ENCODE assay signal across 8 cellular contexts in the genomic region with DNA sequence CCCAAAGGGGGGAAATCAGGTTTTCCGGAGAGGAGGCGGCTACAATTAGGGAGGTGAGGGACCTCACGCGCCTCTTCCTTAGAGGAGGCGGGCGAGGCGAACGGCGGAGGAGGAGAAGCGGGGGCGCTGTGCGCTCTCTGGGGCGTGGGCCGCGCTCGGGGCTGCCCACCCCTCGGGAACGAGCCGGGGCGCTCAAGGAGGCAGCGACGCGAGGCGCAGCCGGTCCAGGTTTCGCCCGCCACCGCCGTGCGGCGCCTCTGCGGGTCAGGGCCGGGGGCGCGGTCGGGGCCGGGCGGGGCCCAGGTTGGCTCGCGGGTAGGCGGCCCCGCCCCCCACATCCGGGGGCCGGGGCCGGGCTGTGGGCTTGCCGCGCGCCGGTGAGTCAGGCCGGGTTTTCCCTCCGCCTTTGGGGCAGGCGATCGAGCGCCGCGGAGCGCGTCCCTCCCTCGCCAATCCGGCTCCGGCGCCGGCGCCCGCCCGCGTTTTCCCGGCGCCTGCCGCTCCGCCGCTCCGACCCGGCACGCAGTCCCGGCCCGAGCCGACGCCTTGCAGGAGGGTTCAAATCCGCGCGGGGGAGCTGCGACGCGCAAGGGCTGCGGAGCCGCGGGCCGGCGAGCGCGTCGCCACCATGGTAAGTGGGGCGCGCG. TPM values are rescaled to one million over a fixed set of nuclear protein-coding genes. Genes with fewer than 3 reads are reported as not detected.
DNase-seq lines count a peak whose midpoint lies in the region; ATAC-seq and TF ChIP-seq lines count a peak whose summit lies in the region.

Gene N4BP3, plus strand, starts transcription at position 392 of the 647 bp plus-strand sequence. CDS start 6,052 bp downstream, outside the sequence.

- dilution Hi-C loops in mammary epithelial cell (cut with HindIII; ENCODE audit: low sequenced_read_pairs) = no loop called here

- peak; percentile 53 for ATAC-seq in GM21526 (IDR thresholded peaks at IDR 0.05; ENCODE audit: low FRiP score, unreplicated experiment)
- ATAC-seq in left lobe of liver = peak; percentile 38

- intact Hi-C loops in mammary epithelial cell (cut with micrococcal nuclease) = no loop called here

- peak; percentile 31 for DNase-seq in G401 (ENCODE audit: low spot score)
- DNase-seq in KBM-7 = peak; percentile 81
- peak; percentile 82 for DNase-seq in mammary epithelial cell
- no peak for DNase-seq in left lobe of liver (ENCODE audit: low spot score)
- peak; percentile 65 to 86 (median 65) for DNase-seq in stimulated activated CD4-positive, alpha-beta T cell treated with anti-CD3 and anti-CD28 coated beads, TNF-alpha, amount 100 ng/mL, for 48 hours (ENCODE audit: low read depth in 3 of 3)
- no peak for DNase-seq in HCEC 1CT

- H2AFZ ChIP-seq in mammary epithelial cell (ENCODE audit: low read depth, low read length) = peak within 1 kb of the TSS; percentile 91

- H3K9me3 ChIP-seq in mammary epithelial cell (replicated peaks; ENCODE audit: insufficient read depth, low read length) = no peaks in the 10 kb centered on the region

- no peaks in the 10 kb centered on the region for H3K79me2 ChIP-seq in mammary epithelial cell (ENCODE audit: insufficient read depth, low read length)

- 0% methylated on average over 1 of the region's 96 CpGs for WGBS in mammary epithelial cell (ENCODE audit: low coverage, missing lambda C conversion rate)

- H3K27ac ChIP-seq in VCaP (peak within 1 kb of the TSS; percentile 47; the same call in 1 of the 2 replicates), mammary epithelial cell (ENCODE audit: insufficient read depth, low read depth, low read length) (no peak within 1 kb of the TSS)

- no TSS peak for BruUV-seq in mammary epithelial cell (replicated peaks; lab: Mats Ljungman, UMichigan)

- in situ Hi-C loops in G401 (cut with HindIII; ENCODE audit: low sequenced_read_pairs) (no loop called here), KBM-7 (cut with MboI; ENCODE audit: low pct_unique_long_range_greater_than_20kb, low sequenced_read_pairs) (no loop called here), mammary epithelial cell (cut with MboI; ENCODE audit: low sequenced_read_pairs in 2 of 2) (no loop called here)

- H3K4me2 ChIP-seq in mammary epithelial cell (ENCODE audit: insufficient read depth, low read depth, low read length) = peak within 1 kb of the TSS; percentile 100

- H3K4me1 ChIP-seq in mammary epithelial cell (ENCODE audit: insufficient read depth, low read length) = peaks cover 24% of the 10 kb centered on the region

- TF ChIP-seq CTCF in VCaP (conservative IDR thresholded peaks at IDR 0.05) = peak; percentile 51
- no peak for TF ChIP-seq CTCF in mammary epithelial cell (conservative IDR thresholded peaks at IDR 0.05 in 1 of 2, IDR thresholded peaks at IDR 0.05 in 1 of 2; ENCODE audit: extremely low read depth in 1 of 2, insufficient read depth in 1 of 2, low read depth in 1 of 2, low read length in 2 of 2)

- CTCF ChIA-PET in mammary epithelial cell (lab: Charles Lee; ENCODE audit: low non-redundant PET) = no interaction called here

- no peaks in the 10 kb centered on the region for H3K27me3 ChIP-seq in mammary epithelial cell (ENCODE audit: insufficient read depth, low read length)

- H3K36me3 ChIP-seq in mammary epithelial cell (ENCODE audit: insufficient read depth, low read length) = no peaks in the 10 kb centered on the region

- H3K4me3 ChIP-seq in mammary epithelial cell (replicated peaks in 1 of 3; ENCODE audit: insufficient read depth in 1 of 3, low read depth in 2 of 3, low read length in 3 of 3) = peak within 1 kb of the TSS; percentile 47 to 74 (median 66)

- H3K9ac ChIP-seq in mammary epithelial cell (ENCODE audit: insufficient read depth, low read length) = peak within 1 kb of the TSS; percentile 19

- H4K20me1 ChIP-seq in mammary epithelial cell (ENCODE audit: insufficient read depth, low read length) = no peaks in the 10 kb centered on the region

RNA-seq across cellular contexts. Expression of gene N4BP3, which starts in this region (rescaled TPM):
- total RNA-seq in G401 (2014; rRNA removed; shearing (Covaris generic)) = 9.3 and 10.4 TPM in 2 replicates
- total RNA-seq in mammary epithelial cell (1 to 10 TPM in 1 of 2 donors, under 1 TPM in 1; 0.67 to 2.2 TPM), left lobe of liver (0.13 TPM)
- 0.46 TPM for polyA plus RNA-seq in mammary epithelial cell
- polyA minus RNA-seq in mammary epithelial cell = not detected

Comparison
In these comparisons a context has a peak if more than half of its experiments do, and no peak if none do; other contexts are left out.
1. Peak in ATAC-seq in left lobe of liver; RNA of the gene not detected or under 1 TPM.
2. DNase-seq: peak in G401 (single experiment), KBM-7 (single experiment), mammary epithelial cell (single experiment) and stimulated activated CD4-positive, alpha-beta T cell treated with anti-CD3 and anti-CD28 coated beads, TNF-alpha, amount 100 ng/mL, for 48 hours (3 of 3); none in left lobe of liver (single experiment) and HCEC 1CT (single experiment).